ENCODE assay signal across 8 cellular contexts in the genomic region with DNA sequence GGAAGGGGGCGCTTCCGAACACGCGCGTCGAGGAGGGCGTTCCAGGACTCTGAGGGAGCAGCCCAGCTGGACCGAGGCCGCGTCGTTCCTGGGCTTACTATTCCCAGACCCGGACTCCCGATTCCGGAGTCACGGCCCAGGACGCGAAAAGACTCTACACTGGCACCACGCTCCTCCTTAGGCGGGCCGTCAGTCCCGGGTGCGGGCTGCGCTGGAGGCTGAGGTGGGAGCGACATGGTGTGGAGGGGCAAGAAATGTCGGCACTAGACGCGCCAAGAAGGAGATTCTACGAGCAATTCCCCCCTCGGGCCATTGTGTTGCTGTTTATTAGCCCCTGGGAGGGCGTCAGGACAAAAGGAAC. TPM values are rescaled to one million over a fixed set of nuclear protein-coding genes. Genes with fewer than 3 reads are reported as not detected.
DNase-seq lines count a peak whose midpoint lies in the region; ATAC-seq, FAIRE-seq and TF ChIP-seq lines count a peak whose summit lies in the region.

No MANE protein-coding gene starts in this region.

- FAIRE-seq in endothelial cell of umbilical vein (lab: Jason Lieb, UNC) = no peak

- no peaks in the 10 kb centered on the region for H3K27me3 ChIP-seq in Peyer's patch
- H3K27me3 ChIP-seq in endothelial cell of umbilical vein (ENCODE audit: control insufficient read depth in 2 of 2, insufficient read depth in 2 of 2, low read length in 2 of 2) = peaks cover 0 to 2% of the 10 kb centered on the region in 2 experiments

- no peak overlapping the region for H3K9ac ChIP-seq in endothelial cell of umbilical vein (replicated peaks; ENCODE audit: extremely low read depth, insufficient read depth, low read length)

- DNase-seq in Peyer's patch (peak in 1 of 3 donors; percentile 19), endothelial cell of umbilical vein (ENCODE audit: low read depth, low spot score) (no peak), superior temporal gyrus (ENCODE audit: extremely low spot score) (no peak), NCI-H526 treated with DMSO at 0.1 percent for 48 hours (lab: John Stamatoyannopoulos, UW) (no peak)
- no peak for DNase-seq in NK-92 treated with Interleukin-12 subunit alpha and Interleukin-12 subunit beta, amount 100 ng/mL, for 24 hours (lab: John Stamatoyannopoulos, UW)

- H3K4me2 ChIP-seq in endothelial cell of umbilical vein (ENCODE audit: insufficient read depth, low read length) = peak overlapping the region; percentile 87

- no peaks in the 10 kb centered on the region for H3K9me1 ChIP-seq in endothelial cell of umbilical vein (replicated peaks; ENCODE audit: control insufficient read depth, extremely low read depth, insufficient read depth, low read length)

- CTCF ChIA-PET in HEK293 (lab: Yijun Ruan, JAX) = interaction anchor here (0.6 kb wide), 1 partner anchor 1557 kb away, joined by 4 read pairs; no protein-coding TSS in a partner anchor
- CTCF ChIA-PET in endothelial cell of umbilical vein (lab: Charles Lee) = interaction anchor here (0.8 to 1.7 kb wide), 6 partner anchors 10 to 248 kb away, joined by 3 to 5 read pairs (median 3); no protein-coding TSS in a partner anchor

- no peaks in the 10 kb centered on the region for H3K9me3 Mint-ChIP-seq in nephron

- TF ChIP-seq CTCF in HEK293 (tag by site-specific recombination; IDR thresholded peaks at IDR 0.05) = no peak
- no peak for TF ChIP-seq CTCF in Peyer's patch (IDR thresholded peaks at IDR 0.05)
- no peak for TF ChIP-seq CTCF in endothelial cell of umbilical vein (IDR thresholded peaks at IDR 0.05; ENCODE audit: extremely low read depth in 1 of 2, insufficient read depth in 1 of 2, low read depth in 1 of 2, low read length in 2 of 2)
- TF ChIP-seq CTCF in nephron (IDR thresholded peaks at IDR 0.05; ENCODE audit: unreplicated experiment in 3 of 3) = no peak

- peak; percentile 17 for ATAC-seq in GM18505 (IDR thresholded peaks at IDR 0.05; ENCODE audit: unreplicated experiment)

- no TSS peak for BruUV-seq in endothelial cell of umbilical vein (replicated peaks; lab: Mats Ljungman, UMichigan)

- no peaks in the 10 kb centered on the region for H3K4me1 Mint-ChIP-seq in nephron

- TF ChIP-seq POLR2A in GM18505 (IDR thresholded peaks at IDR 0.05; ENCODE audit: borderline replicate concordance, extremely low read depth, insufficient read depth, insufficient read length) (no peak), Peyer's patch (IDR thresholded peaks at IDR 0.05) (no peak), endothelial cell of umbilical vein (IDR thresholded peaks at IDR 0.05; ENCODE audit: low read depth, low read length) (no peak)

- H3K79me2 ChIP-seq in endothelial cell of umbilical vein (ENCODE audit: control insufficient read depth, insufficient read depth, low read length) = no peaks in the 10 kb centered on the region

- POLR2A ChIA-PET in HEK293 (lab: Yijun Ruan, JAX) (interaction anchor here (3.2 kb wide), 1 partner anchor 28 kb away, joined by 21 read pairs; a partner anchor contains a TSS), endothelial cell of umbilical vein (lab: Charles Lee) (no interaction called here)

- no peak overlapping the region for H3K27ac Mint-ChIP-seq in nephron

- H3K9me3 ChIP-seq in HEK293 (ENCODE audit: control insufficient read depth, insufficient read depth, low read depth, low read length) = no peaks in the 10 kb centered on the region
- no peaks in the 10 kb centered on the region for H3K9me3 ChIP-seq in Peyer's patch
- H3K9me3 ChIP-seq in endothelial cell of umbilical vein (replicated peaks; ENCODE audit: control insufficient read depth, insufficient read depth, low read length) = no peaks in the 10 kb centered on the region

- H3K4me1 ChIP-seq in HEK293 (ENCODE audit: control insufficient read depth, insufficient read depth, low read length) (no peaks in the 10 kb centered on the region), Peyer's patch (peaks cover 0 to 12% (median 3%) of the 10 kb centered on the region in 4 donors), endothelial cell of umbilical vein (ENCODE audit: control insufficient read depth, extremely low read depth, insufficient read depth, low read length) (peaks cover 4% of the 10 kb centered on the region)

- dilution Hi-C loops in endothelial cell of umbilical vein (cut with MboI; ENCODE audit: extremely low pct_ligation_motif_present, low sequenced_read_pairs) = no loop called here

- H3K27ac ChIP-seq in HEK293 (ENCODE audit: extremely low read depth, low read depth, low read length) (peak overlapping the region; percentile 41; the same call in 1 of the 2 replicates), Peyer's patch (peak overlapping the region in 2 of 4 donors; percentile 87 to 88), endothelial cell of umbilical vein (ENCODE audit: insufficient read depth, low read depth, low read length) (no peak overlapping the region)

- H3K27me3 Mint-ChIP-seq in nephron (ENCODE audit: low read depth) = peaks cover 32% of the 10 kb centered on the region

- H4K20me1 ChIP-seq in endothelial cell of umbilical vein (replicated peaks; ENCODE audit: control insufficient read depth, extremely low read depth, insufficient read depth, low read length) = no peaks in the 10 kb centered on the region

- intact Hi-C loops in endothelial cell of umbilical vein (cut with micrococcal nuclease) = loop anchor here (5.0 to 10.0 kb wide), 5 partner anchors 85 to 590 kb away; a partner anchor contains a TSS

- peak overlapping the region; percentile 87 to 92 (median 88) for H3K4me3 Mint-ChIP-seq in nephron

- peak overlapping the region; percentile 81 for H2AFZ ChIP-seq in endothelial cell of umbilical vein (ENCODE audit: low read depth, low read length)

- no peaks in the 10 kb centered on the region for H3K36me3 Mint-ChIP-seq in nephron (ENCODE audit: low read depth)

- H3K36me3 ChIP-seq in HEK293 (ENCODE audit: control insufficient read depth in 2 of 2, insufficient read depth in 1 of 2, low read length in 2 of 2) (no peaks in the 10 kb centered on the region), Peyer's patch (no peaks in the 10 kb centered on the region), endothelial cell of umbilical vein (ENCODE audit: control insufficient read depth in 2 of 2, extremely low read depth in 1 of 2, insufficient read depth in 2 of 2, low read length in 2 of 2) (no peaks in the 10 kb centered on the region)

- H3K4me3 ChIP-seq in HEK293 (ENCODE audit: low read depth, low read length) = peak overlapping the region; percentile 78
- H3K4me3 ChIP-seq in Peyer's patch = peak overlapping the region; percentile 59 to 82 (median 67)
- H3K4me3 ChIP-seq in endothelial cell of umbilical vein (replicated peaks in 1 of 3; ENCODE audit: insufficient read depth in 1 of 3, low read depth in 1 of 3, low read length in 3 of 3) = peak overlapping the region; percentile 21 to 49 (median 44)

TF ChIP-seq in HEK293, 187 proteins besides CTCF, POLR2A, EP300 and RAD21 (continues in another document):
- TF ChIP-seq ZNF843 (tag by site-specific recombination; IDR thresholded peaks at IDR 0.05) = no peak
- TF ChIP-seq ZBTB20 (tag by site-specific recombination; IDR thresholded peaks at IDR 0.05) = peak; percentile 86
- TF ChIP-seq ZFP69B (tag by site-specific recombination; IDR thresholded peaks at IDR 0.05) = no peak
- TF ChIP-seq ZNF521 (tag by site-specific recombination; IDR thresholded peaks at IDR 0.05) = no peak
- no peak for TF ChIP-seq ZNF214 (tag by site-specific recombination; IDR thresholded peaks at IDR 0.05; ENCODE audit: borderline replicate concordance)

TF ChIP-seq in endothelial cell of umbilical vein, 7 proteins besides CTCF, POLR2A, EP300 and RAD21:
- TF ChIP-seq POLR2AphosphoS5 (IDR thresholded peaks at IDR 0.05; ENCODE audit: insufficient read depth, low read depth, low read length) = no peak
- TF ChIP-seq FOS (IDR thresholded peaks at IDR 0.05; ENCODE audit: borderline replicate concordance, insufficient read depth, low read length) = no peak
- TF ChIP-seq, protein P1, sequence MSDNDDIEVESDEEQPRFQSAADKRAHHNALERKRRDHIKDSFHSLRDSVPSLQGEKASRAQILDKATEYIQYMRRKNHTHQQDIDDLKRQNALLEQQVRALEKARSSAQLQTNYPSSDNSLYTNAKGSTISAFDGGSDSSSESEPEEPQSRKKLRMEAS (IDR thresholded peaks at IDR 0.05; ENCODE audit: insufficient read depth, insufficient read length) = no peak
- TF ChIP-seq EZH2 (IDR thresholded peaks at IDR 0.05; ENCODE audit: borderline replicate concordance, low read depth, low read length, severe bottlenecking) = no peak
TF ChIP-seq in endothelial cell of umbilical vein: peak in this region for 0.

RNA-seq across cellular contexts. Expression of a gene that starts 0.6 kb away (rescaled TPM):
- total RNA-seq in Peyer's patch = 10 to 100 TPM in 2 of 4 donors, 1 to 10 TPM in 2; 1.7 to 16.0 (median 12.3) TPM
- 1.4 and 1.8 TPM in 2 replicates for total RNA-seq in endothelial cell of umbilical vein
- polyA plus RNA-seq in endothelial cell of umbilical vein = 0.10 and 0.25 TPM in 2 replicates
- 0.42 and 0.49 TPM in 2 replicates for polyA plus RNA-seq in endothelial cell of umbilical vein (2011; cell fraction: cytosol; rRNA removed)
- 0.33 and 0.48 TPM in 2 replicates for polyA plus RNA-seq in endothelial cell of umbilical vein (2011; cell fraction: nucleus; rRNA removed)
- polyA plus RNA-seq in endothelial cell of umbilical vein (2012) = 0.64 TPM in 1 of 2 replicates, not detected in the other
- 0.22 and 0.34 TPM in 2 replicates for polyA minus RNA-seq in endothelial cell of umbilical vein
- not detected for polyA minus RNA-seq in endothelial cell of umbilical vein (2011; cell fraction: cytosol; rRNA and poly(A)+ RNA removed)
- polyA minus RNA-seq in endothelial cell of umbilical vein (2011; cell fraction: nucleus; rRNA and poly(A)+ RNA removed) = 1.3 and 1.7 TPM in 2 replicates

RNA-seq across cellular contexts. Expression of a gene that starts 26.9 kb away (rescaled TPM):
- total RNA-seq in Peyer's patch = 100 to 1,000 TPM in 3 of 4 donors, 10 to 100 TPM in 1; 43.7 to 394 (median 285) TPM
- total RNA-seq in endothelial cell of umbilical vein = 7.1 and 13.4 TPM in 2 replicates
- 5.1 and 7.5 TPM in 2 replicates for polyA plus RNA-seq in endothelial cell of umbilical vein
- polyA plus RNA-seq in endothelial cell of umbilical vein (2011; cell fraction: cytosol; rRNA removed) = 7.1 and 7.7 TPM in 2 replicates
- 30.6 and 31.2 TPM in 2 replicates for polyA plus RNA-seq in endothelial cell of umbilical vein (2011; cell fraction: nucleus; rRNA removed)
- polyA plus RNA-seq in endothelial cell of umbilical vein (2012) = 2.7 and 4.1 TPM in 2 replicates
- 16.4 and 22.8 TPM in 2 replicates for polyA minus RNA-seq in endothelial cell of umbilical vein
- not detected for polyA minus RNA-seq in endothelial cell of umbilical vein (2011; cell fraction: cytosol; rRNA and poly(A)+ RNA removed)
- 10.5 and 13.0 TPM in 2 replicates for polyA minus RNA-seq in endothelial cell of umbilical vein (2011; cell fraction: nucleus; rRNA and poly(A)+ RNA removed)
